Comparison of ENCODE assay signal across 1 cellular context in genomic region chr2:212520340-212520739, GRCh38.
A peak's percentile ranks its signal among the peaks of the same experiment; 100 is the strongest.
TF ChIP-seq lines count a peak whose summit lies in the region.

No MANE protein-coding gene starts in this region.

TF ChIP-seq in HEK293, 187 proteins besides CTCF, POLR2A, EP300 and RAD21 (continued from another document):
- 0 out of 2 replicates have a peak, but pooled peaks have one; percentile 37 for TF ChIP-seq MZF1 (tag by site-specific recombination; IDR thresholded peaks at IDR 0.05; ENCODE audit: borderline replicate concordance)
- TF ChIP-seq KLF1 (tag by site-specific recombination; IDR thresholded peaks at IDR 0.05) = no peak
- TF ChIP-seq, protein P1, sequence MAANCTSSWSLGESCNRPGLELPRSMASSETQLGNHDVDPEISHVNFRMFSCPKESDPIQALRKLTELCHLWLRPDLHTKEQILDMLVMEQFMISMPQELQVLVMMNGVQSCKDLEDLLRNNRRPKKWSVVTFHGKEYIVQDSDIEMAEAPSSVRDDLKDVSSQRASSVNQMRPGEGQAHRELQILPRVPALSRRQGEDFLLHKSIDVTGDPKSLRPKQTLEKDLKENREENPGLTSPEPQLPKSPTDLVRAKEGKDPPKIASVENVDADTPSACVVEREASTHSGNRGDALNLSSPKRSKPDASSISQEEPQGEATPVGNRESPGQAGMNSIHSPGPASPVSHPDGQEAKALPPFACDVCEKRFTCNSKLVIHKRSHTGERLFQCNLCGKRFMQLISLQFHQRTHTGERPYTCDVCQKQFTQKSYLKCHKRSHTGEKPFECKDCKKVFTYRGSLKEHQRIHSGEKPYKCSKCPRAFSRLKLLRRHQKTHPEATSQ (tag by site-specific recombination; IDR thresholded peaks at IDR 0.05) = no peak
- TF ChIP-seq, protein P2, sequence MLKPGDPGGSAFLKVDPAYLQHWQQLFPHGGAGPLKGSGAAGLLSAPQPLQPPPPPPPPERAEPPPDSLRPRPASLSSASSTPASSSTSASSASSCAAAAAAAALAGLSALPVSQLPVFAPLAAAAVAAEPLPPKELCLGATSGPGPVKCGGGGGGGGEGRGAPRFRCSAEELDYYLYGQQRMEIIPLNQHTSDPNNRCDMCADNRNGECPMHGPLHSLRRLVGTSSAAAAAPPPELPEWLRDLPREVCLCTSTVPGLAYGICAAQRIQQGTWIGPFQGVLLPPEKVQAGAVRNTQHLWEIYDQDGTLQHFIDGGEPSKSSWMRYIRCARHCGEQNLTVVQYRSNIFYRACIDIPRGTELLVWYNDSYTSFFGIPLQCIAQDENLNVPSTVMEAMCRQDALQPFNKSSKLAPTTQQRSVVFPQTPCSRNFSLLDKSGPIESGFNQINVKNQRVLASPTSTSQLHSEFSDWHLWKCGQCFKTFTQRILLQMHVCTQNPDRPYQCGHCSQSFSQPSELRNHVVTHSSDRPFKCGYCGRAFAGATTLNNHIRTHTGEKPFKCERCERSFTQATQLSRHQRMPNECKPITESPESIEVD (tag by site-specific recombination; IDR thresholded peaks at IDR 0.05) = 0 out of 2 replicates have a peak, but pooled peaks have one; percentile 14
